2 cellular contexts compared by ENCODE assay signal in genomic region chr12:55446334-55446733, GRCh38.
TF ChIP-seq lines count a peak whose summit lies in the region.

No MANE protein-coding gene starts in this region.

TF ChIP-seq in HCT116, 20 proteins besides CTCF, POLR2A, EP300 and RAD21:
- no peak for TF ChIP-seq MAX (IDR thresholded peaks at IDR 0.05)
- TF ChIP-seq CBX3 (IDR thresholded peaks at IDR 0.05; ENCODE audit: low read depth): no peak
- no peak for TF ChIP-seq YY1 (IDR thresholded peaks at IDR 0.05; ENCODE audit: extremely low read depth, insufficient replicate concordance, low read depth, low read length)
- TF ChIP-seq FOSL1 (IDR thresholded peaks at IDR 0.05; ENCODE audit: low read depth): no peak
- no peak for TF ChIP-seq CEBPB (IDR thresholded peaks at IDR 0.05; ENCODE audit: low read depth)
- no peak for TF ChIP-seq SRF (IDR thresholded peaks at IDR 0.05; ENCODE audit: low read depth)
- TF ChIP-seq POLR2AphosphoS5 (IDR thresholded peaks at IDR 0.05; ENCODE audit: low read depth, low read length): no peak
- no peak for TF ChIP-seq SP1 (IDR thresholded peaks at IDR 0.05; ENCODE audit: low read depth)
- no peak for TF ChIP-seq ZFX (IDR thresholded peaks at IDR 0.05)
- no peak for TF ChIP-seq EZH2phosphoT487 (IDR thresholded peaks at IDR 0.05; ENCODE audit: borderline replicate concordance)
- no peak for TF ChIP-seq ELF1 (IDR thresholded peaks at IDR 0.05; ENCODE audit: borderline replicate concordance, low read depth)
- no peak for TF ChIP-seq TCF7L2 (IDR thresholded peaks at IDR 0.05; ENCODE audit: borderline replicate concordance, extremely low read depth, insufficient read depth, insufficient read length)
- no peak for TF ChIP-seq JUND (IDR thresholded peaks at IDR 0.05)
- TF ChIP-seq ZBTB33 (IDR thresholded peaks at IDR 0.05; ENCODE audit: extremely low read depth, insufficient replicate concordance, low read length): no peak
- no peak for TF ChIP-seq ZNF274 (IDR thresholded peaks at IDR 0.05; ENCODE audit: low read depth, low read length)
- no peak for TF ChIP-seq EZH2 (IDR thresholded peaks at IDR 0.05)

TF ChIP-seq in WTC11, 78 proteins besides CTCF, POLR2A, EP300 and RAD21:
- TF ChIP-seq ZNF317 (CRISPR knock-in tag; IDR thresholded peaks at IDR 0.05; ENCODE audit: borderline replicate concordance, low read depth) (no peak), HMGXB4 (CRISPR knock-in tag; IDR thresholded peaks at IDR 0.05) (no peak), FOXK1 (CRISPR knock-in tag; IDR thresholded peaks at IDR 0.05) (no peak), NFE2L1 (CRISPR knock-in tag; IDR thresholded peaks at IDR 0.05) (no peak), ARID4B (CRISPR knock-in tag; IDR thresholded peaks at IDR 0.05; ENCODE audit: borderline replicate concordance) (no peak), ZNF219 (CRISPR knock-in tag; IDR thresholded peaks at IDR 0.05; ENCODE audit: borderline replicate concordance) (no peak), KAT7 (CRISPR knock-in tag; IDR thresholded peaks at IDR 0.05; ENCODE audit: borderline replicate concordance) (no peak), MLX (CRISPR knock-in tag; IDR thresholded peaks at IDR 0.05) (no peak), ZNF532 (CRISPR knock-in tag; IDR thresholded peaks at IDR 0.05; ENCODE audit: borderline replicate concordance) (no peak)
